In genomic region chr11:95788921-95789505, GRCh38 we compare ENCODE assay signal across 1 cellular context.
TF ChIP-seq lines count a peak whose summit lies in the region.

No MANE protein-coding gene starts in this region.

TF ChIP-seq in endothelial cell of umbilical vein, 7 proteins besides CTCF, POLR2A, EP300 and RAD21:
- no peak for TF ChIP-seq MYC (IDR thresholded peaks at IDR 0.05; ENCODE audit: low read depth, low read length)
- no peak for TF ChIP-seq FOS (IDR thresholded peaks at IDR 0.05; ENCODE audit: borderline replicate concordance, insufficient read depth, low read length)
- no peak for TF ChIP-seq GATA2 (IDR thresholded peaks at IDR 0.05; ENCODE audit: insufficient read depth, insufficient read length, low read depth, low read length)
- TF ChIP-seq MAX (IDR thresholded peaks at IDR 0.05; ENCODE audit: insufficient read depth, insufficient read length): no peak
- TF ChIP-seq EZH2 (IDR thresholded peaks at IDR 0.05; ENCODE audit: borderline replicate concordance, low read depth, low read length, severe bottlenecking): no peak
- no peak for TF ChIP-seq JUN (IDR thresholded peaks at IDR 0.05; ENCODE audit: borderline replicate concordance, insufficient read depth, insufficient read length, low read depth)
